In the genomic region with DNA sequence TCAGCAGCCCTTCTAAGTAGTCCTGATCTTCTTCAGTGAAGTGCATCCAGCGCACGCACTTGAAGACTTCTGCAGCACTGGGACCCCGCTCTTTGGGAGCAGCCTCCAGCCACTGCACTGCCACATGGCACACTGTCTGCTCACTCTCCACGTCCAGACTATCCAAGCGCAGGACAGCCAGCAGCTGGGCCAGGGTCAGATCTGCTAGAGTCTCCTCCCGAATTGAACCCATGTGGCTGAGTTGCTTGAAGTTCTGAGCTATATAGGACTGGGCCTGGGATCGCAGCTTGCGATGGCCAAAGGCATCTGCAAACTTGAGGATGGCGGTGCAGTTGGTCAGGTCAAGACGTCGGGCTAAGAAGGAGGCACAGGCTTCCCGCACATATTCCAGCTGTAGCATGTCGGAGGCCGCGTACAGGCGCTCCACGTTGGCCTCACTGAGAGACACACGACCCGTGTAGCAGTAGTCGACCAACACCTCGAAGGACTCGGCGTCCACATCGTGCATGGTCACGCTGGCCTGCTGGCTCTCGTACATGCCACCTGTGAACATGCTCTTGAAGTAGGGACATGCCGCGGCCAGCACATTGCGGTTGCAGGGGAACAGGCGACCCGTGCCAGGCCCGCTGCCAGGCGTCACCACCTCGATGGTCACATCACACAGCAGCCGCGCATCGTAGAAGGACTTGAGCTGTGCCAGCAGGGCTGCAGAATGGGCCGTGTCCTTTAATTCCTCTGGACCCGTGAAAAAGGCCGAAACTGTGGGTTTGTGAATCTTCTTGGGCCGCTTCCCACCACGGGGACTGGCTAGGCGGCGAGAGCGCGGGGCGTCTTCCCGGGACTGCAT, we compare ENCODE assay signal across 7 cellular contexts. TPM values are rescaled to one million over a fixed set of nuclear protein-coding genes. Genes with fewer than 3 reads are reported as not detected.
DNase-seq lines count a peak whose midpoint lies in the region; ATAC-seq and TF ChIP-seq lines count a peak whose summit lies in the region.
"Not testable (repeated sequence)": the region's sequence is repeated elsewhere in the genome, so short reads cannot be mapped to it uniquely, and the experiment has no call there.

No MANE protein-coding gene starts in this region.

- H3K36me3 Mint-ChIP-seq in activated CD4-positive, alpha-beta memory T cell treated with anti-CD3 and anti-CD28 coated beads, Interleukin-2, amount 10 ng/mL, durations not matched to agents 7 days and 5 days (ENCODE audit: low read depth): peaks cover 18% of the 10 kb centered on the region
- not testable (repeated sequence) for H3K36me3 Mint-ChIP-seq in progenitor cell of endocrine pancreas (ENCODE audit: insufficient read depth)

- H3K36me3 ChIP-seq in ectodermal cell (ENCODE audit: control insufficient read depth, insufficient read depth, low read length); kidney epithelial cell (ENCODE audit: control insufficient read depth, insufficient read depth, low read length): not testable (repeated sequence)

- H3K27ac Mint-ChIP-seq in activated CD4-positive, alpha-beta memory T cell treated with anti-CD3 and anti-CD28 coated beads, Interleukin-2, amount 10 ng/mL, durations not matched to agents 7 days and 5 days: peak overlapping the region; percentile 86
- peak overlapping the region; percentile 97 for H3K27ac Mint-ChIP-seq in progenitor cell of endocrine pancreas

- H3K4me1 ChIP-seq in ectodermal cell (ENCODE audit: control insufficient read depth, insufficient read depth, low read length): peaks cover 14% of the 10 kb centered on the region

- H3K27me3 Mint-ChIP-seq in activated CD4-positive, alpha-beta memory T cell treated with anti-CD3 and anti-CD28 coated beads, Interleukin-2, amount 10 ng/mL, durations not matched to agents 7 days and 5 days; progenitor cell of endocrine pancreas: not testable (repeated sequence)

- not testable (repeated sequence) for H3K9me3 Mint-ChIP-seq in activated CD4-positive, alpha-beta memory T cell treated with anti-CD3 and anti-CD28 coated beads, Interleukin-2, amount 10 ng/mL, durations not matched to agents 7 days and 5 days; progenitor cell of endocrine pancreas (ENCODE audit: low read depth)

- H3K4me3 ChIP-seq in ectodermal cell (ENCODE audit: insufficient read depth, low read depth, low read length) (peak overlapping the region; percentile 75), kidney epithelial cell (ENCODE audit: low read depth, low read length) (peak overlapping the region; percentile 50)

- ATAC-seq in GM18909 (IDR thresholded peaks at IDR 0.05; ENCODE audit: poor library complexity, unreplicated experiment) (peak; percentile 8), HG02852 (IDR thresholded peaks at IDR 0.05; ENCODE audit: unreplicated experiment) (peak; percentile 16)

- peak overlapping the region; percentile 89 for H3K4me3 Mint-ChIP-seq in activated CD4-positive, alpha-beta memory T cell treated with anti-CD3 and anti-CD28 coated beads, Interleukin-2, amount 10 ng/mL, durations not matched to agents 7 days and 5 days
- H3K4me3 Mint-ChIP-seq in progenitor cell of endocrine pancreas (ENCODE audit: low read depth): peak overlapping the region; percentile 96

- TF ChIP-seq CTCF in kidney epithelial cell (IDR thresholded peaks at IDR 0.05; ENCODE audit: insufficient read depth, low read length, poor library complexity, severe bottlenecking); progenitor cell of endocrine pancreas (IDR thresholded peaks at IDR 0.05; ENCODE audit: unreplicated experiment): not testable (repeated sequence)

- not testable (repeated sequence) for H3K27ac ChIP-seq in ectodermal cell (ENCODE audit: insufficient read depth, low read depth, low read length, poor library complexity, severe bottlenecking)

- H3K4me1 Mint-ChIP-seq in activated CD4-positive, alpha-beta memory T cell treated with anti-CD3 and anti-CD28 coated beads, Interleukin-2, amount 10 ng/mL, durations not matched to agents 7 days and 5 days: peaks cover 42% of the 10 kb centered on the region
- H3K4me1 Mint-ChIP-seq in progenitor cell of endocrine pancreas (ENCODE audit: low read depth): peaks cover 32% of the 10 kb centered on the region

- H3K9me3 ChIP-seq in ectodermal cell (ENCODE audit: control insufficient read depth, low read length): not testable (repeated sequence)

- CTCF ChIA-PET in activated CD4-positive, alpha-beta memory T cell treated with anti-CD3 and anti-CD28 coated beads, Interleukin-2, amount 10 ng/mL, durations not matched to agents 7 days and 5 days (lab: Charles Lee): not testable (repeated sequence)

- 49% methylated on average over 48 of the region's 48 CpGs for WGBS in ectodermal cell, 2 experiments

- DNase-seq in NCI-H1417 (lab: John Stamatoyannopoulos, UW) (peak in 2 of 3 experiments; percentile 38 to 77), progenitor cell of endocrine pancreas (ENCODE audit: low spot score, unreplicated experiment) (peak; percentile 10)
- DNase-seq in activated CD4-positive, alpha-beta memory T cell treated with anti-CD3 and anti-CD28 coated beads, Interleukin-2, amount 10 ng/mL, durations not matched to agents 7 days and 5 days; kidney epithelial cell (ENCODE audit: low read depth): not testable (repeated sequence)

- not testable (repeated sequence) for H3K27me3 ChIP-seq in ectodermal cell (ENCODE audit: control insufficient read depth, insufficient read depth, low read length, poor library complexity, severe bottlenecking); kidney epithelial cell (ENCODE audit: control insufficient read depth, insufficient read depth, low read length)

- POLR2A ChIA-PET in activated CD4-positive, alpha-beta memory T cell treated with anti-CD3 and anti-CD28 coated beads, Interleukin-2, amount 10 ng/mL, durations not matched to agents 7 days and 5 days (lab: Charles Lee): interaction anchor here (0.6 to 1.3 kb wide), 3 partner anchors 71 to 132 kb away, joined by 3 to 4 read pairs (median 3); partner anchors contain the start of genes MTRF1 and WBP4

RNA-seq across cellular contexts. Expression of gene KBTBD6, which starts 0.7 kb away (rescaled TPM):
- 1 to 10 TPM; 5.1 to 5.2 TPM for total RNA-seq in activated CD4-positive, alpha-beta memory T cell treated with anti-CD3 and anti-CD28 coated beads, Interleukin-2, amount 10 ng/mL, durations not matched to agents 7 days and 5 days
- 13.8 TPM for polyA plus RNA-seq in ectodermal cell (2013, experiment 1 of 4)
- polyA plus RNA-seq in ectodermal cell (2013, experiment 2 of 4): 14.4 TPM
- 12.3 TPM for polyA plus RNA-seq in ectodermal cell (2013, experiment 3 of 4)
- 14.9 TPM for polyA plus RNA-seq in ectodermal cell (2013, experiment 4 of 4)
- total RNA-seq in kidney epithelial cell (9.0 and 9.1 TPM in 2 replicates), progenitor cell of endocrine pancreas (11.1 and 12.5 TPM in 2 replicates)
